Comparison of ENCODE assay signal across 7 cellular contexts in the genomic region with DNA sequence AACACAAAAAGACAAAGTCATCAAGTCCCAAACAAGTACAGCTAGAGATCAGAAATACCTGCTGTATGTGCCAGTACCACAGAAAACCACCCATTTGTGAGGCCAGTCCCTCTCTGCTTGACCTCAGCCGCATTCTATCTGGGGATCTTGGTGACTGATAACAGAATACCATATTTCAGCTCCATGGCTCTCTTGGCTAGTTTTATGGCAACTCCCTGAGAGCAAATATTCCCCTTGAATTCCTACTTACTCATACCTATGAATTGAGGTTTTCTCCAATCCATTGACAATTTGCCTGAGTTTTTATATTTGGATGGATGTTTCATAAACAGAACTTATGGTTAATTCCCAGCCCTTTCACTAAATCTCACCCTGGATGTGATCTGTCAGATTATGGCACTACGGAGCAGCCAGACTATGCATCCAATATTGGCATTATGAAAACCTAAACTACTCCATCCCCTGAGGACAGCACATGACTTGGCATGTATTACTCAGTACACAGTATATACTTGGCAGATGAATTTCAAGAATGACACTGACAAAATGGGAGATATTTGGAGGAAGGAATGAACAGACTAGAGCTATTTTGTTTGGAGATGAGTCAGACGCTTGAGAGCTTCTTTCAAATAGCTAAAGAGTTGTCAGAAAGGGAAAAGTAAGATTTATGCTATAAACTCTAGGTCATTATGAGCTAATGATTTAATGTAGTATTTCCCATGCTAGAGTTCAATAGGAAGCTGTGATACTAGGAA.
DNase-seq lines count a peak whose midpoint lies in the region; ATAC-seq and TF ChIP-seq lines count a peak whose summit lies in the region.

No MANE protein-coding gene starts in this region.

- DNase-seq in activated B cell treated with CpG ODN at 0.5 μM for 24 hours = no peak
- DNase-seq in skeletal muscle cell (ENCODE audit: low read depth) = peak; percentile 90
- no peak for DNase-seq in nucleus accumbens (lab: John Stamatoyannopoulos, UW)
- no peak for DNase-seq in NCI-H2029 treated with DMSO at 0.1 percent for 48 hours (lab: John Stamatoyannopoulos, UW)

- peaks cover 30% of the 10 kb centered on the region for H3K4me1 Mint-ChIP-seq in activated B cell treated with CpG ODN at 0.5 μM for 24 hours

- no peak overlapping the region for H3K4me3 ChIP-seq in skeletal muscle cell (ENCODE audit: low read depth, low read length)

- no peaks in the 10 kb centered on the region for H3K27me3 Mint-ChIP-seq in activated B cell treated with CpG ODN at 0.5 μM for 24 hours

- intact Hi-C loops in activated B cell treated with CpG ODN at 0.5 μM for 24 hours (cut with micrococcal nuclease) = loop anchor here (1.0 to 5.0 kb wide), 2 partner anchors 18 to 190 kb away; no protein-coding TSS in a partner anchor

- H3K9me3 Mint-ChIP-seq in activated B cell treated with CpG ODN at 0.5 μM for 24 hours = no peaks in the 10 kb centered on the region

- ATAC-seq in GM19023 (IDR thresholded peaks at IDR 0.05; ENCODE audit: unreplicated experiment) (peak; percentile 44), HG03039 (IDR thresholded peaks at IDR 0.05; ENCODE audit: unreplicated experiment) (peak; percentile 36), activated B cell treated with CpG ODN at 0.5 μM for 24 hours (ENCODE audit: low read depth) (peak; percentile 41), GM19397 (IDR thresholded peaks at IDR 0.05; ENCODE audit: unreplicated experiment) (no peak)

- CTCF ChIA-PET in activated B cell treated with CpG ODN at 0.5 μM for 24 hours (lab: Charles Lee) = interaction anchor here (0.9 to 1.6 kb wide), 3 partner anchors 13 to 41 kb away, joined by 3 to 5 read pairs (median 4); no protein-coding TSS in a partner anchor

- TF ChIP-seq CTCF in activated B cell treated with CpG ODN at 0.5 μM for 24 hours (IDR thresholded peaks at IDR 0.05) = no peak

- H3K36me3 Mint-ChIP-seq in activated B cell treated with CpG ODN at 0.5 μM for 24 hours (ENCODE audit: low read depth) = peaks cover 11% of the 10 kb centered on the region

- POLR2A ChIA-PET in activated B cell treated with CpG ODN at 0.5 μM for 24 hours (lab: Charles Lee) = interaction anchor here (0.9 to 2.7 kb wide), 11 partner anchors 12 to 96 kb away, joined by 3 to 37 read pairs (median 5); a partner anchor contains a TSS

- peak overlapping the region; percentile 78 for H3K27ac Mint-ChIP-seq in activated B cell treated with CpG ODN at 0.5 μM for 24 hours

- H3K4me3 Mint-ChIP-seq in activated B cell treated with CpG ODN at 0.5 μM for 24 hours = no peak overlapping the region
